Comparison of ENCODE assay signal across 10 cellular contexts in the genomic region with DNA sequence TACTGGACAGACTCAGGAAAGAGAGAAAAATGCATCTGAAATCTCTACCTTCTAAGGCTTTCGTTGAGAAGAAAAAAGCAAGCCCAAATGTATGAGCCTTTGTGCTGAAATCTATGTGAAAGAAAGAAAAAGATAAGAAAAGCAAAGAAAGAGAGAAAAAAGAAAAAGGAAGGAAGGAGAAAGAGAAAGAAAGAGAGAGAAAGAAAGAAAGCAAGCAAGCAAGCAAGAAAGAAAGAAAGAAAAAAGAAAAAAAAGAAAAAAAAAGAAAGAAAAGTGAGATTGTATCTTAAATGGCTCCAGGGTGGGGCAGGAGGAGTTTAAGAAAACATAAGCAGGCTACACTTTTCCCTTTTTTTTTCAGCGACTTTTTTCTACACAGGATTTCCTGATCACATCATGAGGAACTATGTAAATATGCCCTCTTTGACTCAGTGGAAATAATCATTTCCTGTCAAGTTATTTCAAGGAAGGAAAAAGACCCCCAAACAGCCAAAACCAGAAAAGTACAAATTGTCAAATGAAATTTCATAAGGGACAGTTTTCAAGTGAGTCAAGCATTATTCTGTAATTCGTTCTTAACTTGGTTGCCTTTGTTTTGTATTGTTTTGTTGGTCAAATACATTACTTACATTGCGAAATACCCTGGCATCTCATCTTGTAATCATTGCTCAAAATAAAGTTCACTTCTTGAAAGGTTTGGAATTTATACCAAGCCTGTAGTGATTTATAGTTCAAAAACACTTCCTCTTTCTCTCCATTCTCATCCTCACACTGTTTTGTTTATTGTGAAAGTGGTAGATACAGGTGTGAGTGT.
DNase-seq lines count a peak whose midpoint lies in the region; ATAC-seq and TF ChIP-seq lines count a peak whose summit lies in the region.
"Had no signal": no experiment of that assay in that cellular context is flagged by ENCODE, and none has a peak within 500 bp of the region (broad histone marks: within the 10 kb centered on the region; RNA-seq: fewer than 3 reads in every experiment).

No MANE protein-coding gene starts in this region.

- TF ChIP-seq CTCF in nephron (IDR thresholded peaks at IDR 0.05; ENCODE audit: unreplicated experiment in 3 of 3) (no peak), Peyer's patch (IDR thresholded peaks at IDR 0.05) (no peak)

- H3K36me3 ChIP-seq in Peyer's patch, result no peaks in the 10 kb centered on the region

- no peaks in the 10 kb centered on the region for H3K27me3 Mint-ChIP-seq in nephron (ENCODE audit: low read depth)
- peaks cover 0 to 6% of the 10 kb centered on the region in 2 donors for H3K27me3 Mint-ChIP-seq in effector memory CD8-positive, alpha-beta T cell

- no peak overlapping the region for H3K27ac ChIP-seq in Peyer's patch

- H3K9me3 Mint-ChIP-seq in nephron, result no peaks in the 10 kb centered on the region
- peaks cover 0 to 5% of the 10 kb centered on the region in 2 donors for H3K9me3 Mint-ChIP-seq in effector memory CD8-positive, alpha-beta T cell

- H3K27me3 ChIP-seq in Peyer's patch, result no peaks in the 10 kb centered on the region

- no peak overlapping the region for H3K4me3 Mint-ChIP-seq in nephron
- H3K4me3 Mint-ChIP-seq in effector memory CD8-positive, alpha-beta T cell, result no peak overlapping the region

- no peak overlapping the region for H3K4me3 ChIP-seq in Peyer's patch

- TF ChIP-seq POLR2A in Peyer's patch (IDR thresholded peaks at IDR 0.05), result no peak

- H3K9me3 ChIP-seq in Peyer's patch, result no peaks in the 10 kb centered on the region

- H3K4me1 ChIP-seq in Peyer's patch, result no peaks in the 10 kb centered on the region

- DNase-seq in CD1c-positive myeloid dendritic cell (ENCODE audit: extremely low spot score) (peak; percentile 4), LHCN-M2 (ENCODE audit: low read depth) (peak; percentile 64), dermis microvascular lymphatic vessel endothelial cell (ENCODE audit: low read depth in 2 of 2) (peak; percentile 34 to 62), Peyer's patch (no peak), SK-N-DZ (ENCODE audit: low spot score) (no peak)
- no peak for DNase-seq in effector memory CD8-positive, alpha-beta T cell
- DNase-seq: activated CD8-positive, alpha-beta memory T cell treated with anti-CD3 and anti-CD28 coated beads, Interleukin-2, amount 50 U/mL, for 48 hours; NCI-H446 had no signal

- peaks cover 17% of the 10 kb centered on the region for H3K4me1 Mint-ChIP-seq in nephron
- H3K4me1 Mint-ChIP-seq in effector memory CD8-positive, alpha-beta T cell (ENCODE audit: low read depth in 2 of 2), result no peaks in the 10 kb centered on the region

- no peak for ATAC-seq in effector memory CD8-positive, alpha-beta T cell (replicated peaks)
- ATAC-seq in HG03175 (IDR thresholded peaks at IDR 0.05; ENCODE audit: unreplicated experiment), result no peak

- no peaks in the 10 kb centered on the region for H3K36me3 Mint-ChIP-seq in nephron (ENCODE audit: low read depth)
- H3K36me3 Mint-ChIP-seq in effector memory CD8-positive, alpha-beta T cell (ENCODE audit: insufficient read depth), result no peaks in the 10 kb centered on the region

- H3K27ac Mint-ChIP-seq in nephron, result peak overlapping the region; percentile 11 to 73 (median 61)
- H3K27ac Mint-ChIP-seq in effector memory CD8-positive, alpha-beta T cell, result no peak overlapping the region

Comparison
In these comparisons a context has a peak if more than half of its experiments do, and no peak if none do; other contexts are left out.
1. DNase-seq: peak in CD1c-positive myeloid dendritic cell (single experiment), LHCN-M2 (single experiment) and dermis microvascular lymphatic vessel endothelial cell (2 of 2); none in Peyer's patch (0 of 3), SK-N-DZ (single experiment) and effector memory CD8-positive, alpha-beta T cell (0 of 3).
2. H3K27ac Mint-ChIP-seq: peak in nephron (3 of 3); none in effector memory CD8-positive, alpha-beta T cell (0 of 2).